8 cellular contexts compared by ENCODE assay signal in genomic region chr22:33227791-33228190, GRCh38.
"Had no signal": no experiment of that assay in that cellular context is flagged by ENCODE, and none has a peak within 500 bp of the region (broad histone marks: within the 10 kb centered on the region; RNA-seq: fewer than 3 reads in every experiment).

No MANE protein-coding gene starts in this region.

- H3K4me1 Mint-ChIP-seq: GM23338, H9, IgD-negative memory B cell had no signal

- H3K27ac Mint-ChIP-seq: GM23338, H9, IgD-negative memory B cell had no signal

- ATAC-seq: GM23338 had no signal

- H3K4me2 ChIP-seq: GM23338 had no signal

- H2AFZ ChIP-seq: GM23338 had no signal

- H3K4me3 ChIP-seq: GM23338 had no signal

- H3K27me3 Mint-ChIP-seq: IgD-negative memory B cell had no signal

- FAIRE-seq: H1, H54, HTR-8/SVneo had no signal

- H3K4me3 Mint-ChIP-seq: GM23338, H9, IgD-negative memory B cell had no signal

- DNase-seq: H9, HCEC 1CT, KBM-7 had no signal
